13 cellular contexts compared by ENCODE assay signal in genomic region chr6:53916804-53917463, GRCh38.
A peak's percentile ranks its signal among the peaks of the same experiment; 100 is the strongest.
DNase-seq lines count a peak whose midpoint lies in the region; ATAC-seq and TF ChIP-seq lines count a peak whose summit lies in the region.
"Had no signal": no experiment of that assay in that cellular context is flagged by ENCODE, and none has a peak within 500 bp of the region (broad histone marks: within the 10 kb centered on the region; RNA-seq: fewer than 3 reads in every experiment).

No MANE protein-coding gene starts in this region.

- intact Hi-C loops in esophagus squamous epithelium (cut with DNase I) = no loop called here

- H3K4me3 ChIP-seq in SJCRH30 (no peak overlapping the region), esophagus squamous epithelium (no peak overlapping the region)
- H3K4me3 ChIP-seq: mucosa of descending colon had no signal

- H3K36me3 ChIP-seq in SJCRH30 (no peaks in the 10 kb centered on the region), esophagus squamous epithelium (peaks cover 0 to 58% (median 0%) of the 10 kb centered on the region in 3 donors)

- WGBS in esophagus squamous epithelium, 2 donors = 63 to 88% methylated on average over 3 of the region's 3 CpGs

- H3K9me3 ChIP-seq in SJCRH30 (replicated peaks) = no peaks in the 10 kb centered on the region
- no peaks in the 10 kb centered on the region for H3K9me3 ChIP-seq in esophagus squamous epithelium
- H3K9me3 ChIP-seq: mucosa of descending colon had no signal

- no peaks in the 10 kb centered on the region for H3K27me3 ChIP-seq in SJCRH30
- H3K27me3 ChIP-seq in esophagus squamous epithelium = no peaks in the 10 kb centered on the region

- DNase-seq in SJCRH30 = peak; percentile 4 to 13
- DNase-seq in NCI-H1417 (lab: John Stamatoyannopoulos, UW) = no peak
- no peak for DNase-seq in GF-D8 (lab: John Stamatoyannopoulos, UW)
- DNase-seq in esophagus squamous epithelium (lab: John Stamatoyannopoulos, UW) = no peak
- DNase-seq: activated naive CD8-positive, alpha-beta T cell treated with anti-CD3 and anti-CD28 coated beads, Interleukin-2, amount 10 ng/mL, durations not matched to agents 7 days and 5 days; mucosa of descending colon; NCI-H510A treated with DMSO at 0.1 percent for 48 hours; retina; Right ventricle myocardium superior had no signal

- no peak for TF ChIP-seq CTCF in esophagus squamous epithelium (IDR thresholded peaks at IDR 0.05)

- H3K27ac ChIP-seq in SJCRH30 (no peak overlapping the region), esophagus squamous epithelium (peak overlapping the region in 1 of 4 donors; percentile 19)
- H3K27ac ChIP-seq: HL-60 had no signal

- TF ChIP-seq POLR2A in esophagus squamous epithelium (IDR thresholded peaks at IDR 0.05) = no peak

- H3K4me1 ChIP-seq in SJCRH30 (peaks cover 10% of the 10 kb centered on the region), esophagus squamous epithelium (peaks cover 0 to 32% (median 2%) of the 10 kb centered on the region in 3 donors)

- ATAC-seq in GM19372 (IDR thresholded peaks at IDR 0.05; ENCODE audit: low read depth, unreplicated experiment) (peak; percentile 45), HG02973 (IDR thresholded peaks at IDR 0.05; ENCODE audit: unreplicated experiment) (peak; percentile 57), HG02852 (IDR thresholded peaks at IDR 0.05; ENCODE audit: unreplicated experiment) (no peak)
- ATAC-seq: mucosa of descending colon had no signal

Comparison
In these comparisons a context has a peak if more than half of its experiments do, and no peak if none do; other contexts are left out.
1. DNase-seq: peak in SJCRH30 (2 of 2); none in NCI-H1417 (0 of 3), GF-D8 (single experiment) and esophagus squamous epithelium (single experiment).